8 cellular contexts compared by ENCODE assay signal in genomic region chr16:11205754-11206459, GRCh38. TPM values are rescaled to one million over a fixed set of nuclear protein-coding genes. Genes with fewer than 3 reads are reported as not detected.
A peak's percentile ranks its signal among the peaks of the same experiment; 100 is the strongest.
DNase-seq lines count a peak whose midpoint lies in the region; ATAC-seq and TF ChIP-seq lines count a peak whose summit lies in the region.

No MANE protein-coding gene starts in this region.

- peaks cover 0 to 5% (median 4%) of the 10 kb centered on the region in 4 donors for H3K9me3 ChIP-seq in upper lobe of left lung

- no peaks in the 10 kb centered on the region for H3K27me3 ChIP-seq in upper lobe of left lung

- H3K4me3 ChIP-seq in fibroblast of villous mesenchyme (ENCODE audit: low read depth, low read length) (no peak overlapping the region), upper lobe of left lung (no peak overlapping the region)

- intact Hi-C loops in Right ventricle myocardium inferior (cut with DNase I) (no loop called here), cardiac septum (cut with DNase I) (no loop called here)

- H3K4me1 ChIP-seq in upper lobe of left lung = peaks cover 11 to 28% (median 18%) of the 10 kb centered on the region in 4 donors

- TF ChIP-seq CTCF in fibroblast of villous mesenchyme (IDR thresholded peaks at IDR 0.05; ENCODE audit: insufficient read depth, low read depth, low read length) (no peak), upper lobe of left lung (IDR thresholded peaks at IDR 0.05) (no peak)

- TF ChIP-seq EP300 in upper lobe of left lung (IDR thresholded peaks at IDR 0.05) = peak in 2 of 4 donors; percentile 6 to 70

- no peak for TF ChIP-seq POLR2A in upper lobe of left lung (IDR thresholded peaks at IDR 0.05)

- DNase-seq in Right ventricle myocardium inferior (ENCODE audit: missing footprints) = peak; percentile 71
- DNase-seq in cardiac septum (ENCODE audit: low spot score) = no peak
- peak; percentile 35 for DNase-seq in NCI-H69 (lab: John Stamatoyannopoulos, UW)
- DNase-seq in fibroblast of villous mesenchyme (ENCODE audit: low read depth) = peak; percentile 48
- DNase-seq in upper lobe of left lung = peak; percentile 61 to 66

- H3K27ac ChIP-seq in upper lobe of left lung = peak overlapping the region in 2 of 4 donors; percentile 50 to 60

- no peaks in the 10 kb centered on the region for H3K36me3 ChIP-seq in upper lobe of left lung

- 47 to 57% methylated on average over 3 to 8 of the region's 11 CpGs for WGBS in upper lobe of left lung, 2 donors

- ATAC-seq in Right ventricle myocardium inferior = peak; percentile 65
- peak in 1 of 2 donors; percentile 50 for ATAC-seq in upper lobe of left lung (ENCODE audit: low FRiP score in 2 of 2)
- ATAC-seq in HG02884 (IDR thresholded peaks at IDR 0.05; ENCODE audit: unreplicated experiment) = no peak
- no peak for ATAC-seq in GM21515 (IDR thresholded peaks at IDR 0.05; ENCODE audit: unreplicated experiment)
- ATAC-seq in HG02759 (IDR thresholded peaks at IDR 0.05; ENCODE audit: unreplicated experiment) = no peak

RNA-seq across cellular contexts. Expression of gene SOCS1, which starts 50.1 kb away (rescaled TPM):
- total RNA-seq in Right ventricle myocardium inferior (6.0 TPM), cardiac septum (1.7 TPM), fibroblast of villous mesenchyme (18.4 and 29.4 TPM in 2 replicates), upper lobe of left lung (10 to 100 TPM in 5 of 6 donors, 1 to 10 TPM in 1; 9.4 to 36.6 (median 18.5) TPM)
